1 cellular context compared by ENCODE assay signal in the genomic region with DNA sequence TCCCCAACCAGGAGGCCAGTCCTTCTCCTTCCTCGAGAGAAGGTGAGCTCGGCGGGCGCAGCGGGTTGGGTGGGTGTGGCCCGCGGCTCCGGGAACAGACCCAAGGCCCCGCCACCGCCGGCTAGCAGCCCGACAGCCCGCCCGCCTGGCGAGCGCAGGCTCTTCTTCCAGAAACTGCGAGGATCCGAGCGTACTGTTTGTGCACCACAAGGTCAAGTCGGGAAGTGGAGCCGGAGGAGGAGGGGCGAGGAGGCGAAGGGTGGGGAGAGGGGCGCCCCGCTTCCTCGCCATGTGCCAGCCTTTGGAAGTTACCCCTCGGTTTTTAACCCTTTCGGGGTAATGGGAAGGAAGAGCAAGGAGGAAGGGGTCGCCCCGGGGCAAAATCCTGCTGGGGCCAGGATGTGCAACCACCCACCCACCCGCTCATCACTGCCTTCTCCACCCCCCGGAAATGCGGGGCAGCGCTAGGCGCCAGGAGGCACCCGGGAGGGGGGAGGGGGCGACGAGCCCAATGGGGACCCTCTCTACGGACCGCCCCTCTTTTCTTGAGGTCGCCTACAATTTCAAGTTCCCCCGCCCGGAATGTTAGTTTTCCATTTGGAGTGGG.
TF ChIP-seq lines count a peak whose summit lies in the region.

No MANE protein-coding gene starts in this region.

TF ChIP-seq in K562, 482 proteins besides CTCF, POLR2A, EP300 and RAD21 (continued from another document and continues in another):
- TF ChIP-seq, protein P1, sequence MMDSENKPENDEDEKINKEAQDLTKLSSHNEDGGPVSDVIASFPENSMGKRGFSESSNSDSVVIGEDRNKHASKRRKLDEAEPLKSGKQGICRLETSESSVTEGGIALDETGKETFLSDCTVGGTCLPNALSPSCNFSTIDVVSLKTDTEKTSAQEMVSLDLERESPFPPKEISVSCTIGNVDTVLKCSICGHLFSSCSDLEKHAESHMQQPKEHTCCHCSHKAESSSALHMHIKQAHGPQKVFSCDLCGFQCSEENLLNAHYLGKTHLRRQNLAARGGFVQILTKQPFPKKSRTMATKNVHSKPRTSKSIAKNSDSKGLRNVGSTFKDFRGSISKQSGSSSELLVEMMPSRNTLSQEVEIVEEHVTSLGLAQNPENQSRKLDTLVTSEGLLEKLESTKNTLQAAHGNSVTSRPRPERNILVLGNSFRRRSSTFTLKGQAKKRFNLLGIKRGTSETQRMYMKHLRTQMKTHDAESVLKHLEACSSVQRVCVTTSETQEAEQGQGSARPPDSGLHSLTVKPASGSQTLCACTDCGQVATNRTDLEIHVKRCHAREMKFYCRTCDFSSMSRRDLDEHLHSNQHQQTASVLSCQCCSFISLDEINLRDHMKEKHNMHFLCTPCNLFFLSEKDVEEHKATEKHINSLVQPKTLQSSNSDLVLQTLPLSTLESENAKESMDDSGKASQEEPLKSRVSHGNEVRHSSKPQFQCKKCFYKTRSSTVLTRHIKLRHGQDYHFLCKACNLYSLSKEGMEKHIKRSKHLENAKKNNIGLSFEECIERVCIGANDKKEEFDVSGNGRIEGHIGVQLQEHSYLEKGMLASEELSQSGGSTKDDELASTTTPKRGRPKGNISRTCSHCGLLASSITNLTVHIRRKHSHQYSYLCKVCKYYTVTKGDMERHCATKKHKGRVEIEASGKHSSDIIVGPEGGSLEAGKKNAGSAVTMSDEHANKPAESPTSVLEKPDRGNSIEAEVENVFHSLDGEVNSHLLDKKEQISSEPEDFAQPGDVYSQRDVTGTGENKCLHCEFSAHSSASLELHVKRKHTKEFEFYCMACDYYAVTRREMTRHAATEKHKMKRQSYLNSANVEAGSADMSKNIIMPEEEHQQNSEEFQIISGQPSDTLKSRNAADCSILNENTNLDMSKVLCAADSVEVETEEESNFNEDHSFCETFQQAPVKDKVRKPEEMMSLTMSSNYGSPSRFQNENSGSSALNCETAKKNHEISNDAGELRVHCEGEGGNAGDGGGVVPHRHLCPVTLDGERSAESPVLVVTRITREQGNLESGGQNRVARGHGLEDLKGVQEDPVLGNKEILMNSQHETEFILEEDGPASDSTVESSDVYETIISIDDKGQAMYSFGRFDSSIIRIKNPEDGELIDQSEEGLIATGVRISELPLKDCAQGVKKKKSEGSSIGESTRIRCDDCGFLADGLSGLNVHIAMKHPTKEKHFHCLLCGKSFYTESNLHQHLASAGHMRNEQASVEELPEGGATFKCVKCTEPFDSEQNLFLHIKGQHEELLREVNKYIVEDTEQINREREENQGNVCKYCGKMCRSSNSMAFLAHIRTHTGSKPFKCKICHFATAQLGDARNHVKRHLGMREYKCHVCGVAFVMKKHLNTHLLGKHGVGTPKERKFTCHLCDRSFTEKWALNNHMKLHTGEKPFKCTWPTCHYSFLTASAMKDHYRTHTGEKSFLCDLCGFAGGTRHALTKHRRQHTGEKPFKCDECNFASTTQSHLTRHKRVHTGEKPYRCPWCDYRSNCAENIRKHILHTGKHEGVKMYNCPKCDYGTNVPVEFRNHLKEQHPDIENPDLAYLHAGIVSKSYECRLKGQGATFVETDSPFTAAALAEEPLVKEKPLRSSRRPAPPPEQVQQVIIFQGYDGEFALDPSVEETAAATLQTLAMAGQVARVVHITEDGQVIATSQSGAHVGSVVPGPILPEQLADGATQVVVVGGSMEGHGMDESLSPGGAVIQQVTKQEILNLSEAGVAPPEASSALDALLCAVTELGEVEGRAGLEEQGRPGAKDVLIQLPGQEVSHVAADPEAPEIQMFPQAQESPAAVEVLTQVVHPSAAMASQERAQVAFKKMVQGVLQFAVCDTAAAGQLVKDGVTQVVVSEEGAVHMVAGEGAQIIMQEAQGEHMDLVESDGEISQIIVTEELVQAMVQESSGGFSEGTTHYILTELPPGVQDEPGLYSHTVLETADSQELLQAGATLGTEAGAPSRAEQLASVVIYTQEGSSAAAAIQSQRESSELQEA (IDR thresholded peaks at IDR 0.05; ENCODE audit: low read depth), result no peak
- TF ChIP-seq EZH2 (IDR thresholded peaks at IDR 0.05; ENCODE audit: borderline replicate concordance, low read depth, low read length) (no peak), SAFB (IDR thresholded peaks at IDR 0.05; ENCODE audit: borderline replicate concordance, low read depth, low read length) (no peak), LCOR (CRISPR knock-in tag; IDR thresholded peaks at IDR 0.05) (no peak), HMG20A (CRISPR knock-in tag; conservative IDR thresholded peaks at IDR 0.05) (no peak), NCOR1 (IDR thresholded peaks at IDR 0.05) (no peak), SP1 (CRISPR knock-in tag; IDR thresholded peaks at IDR 0.05) (no peak), RB1 (IDR thresholded peaks at IDR 0.05; ENCODE audit: low read depth) (peak; percentile 31; the same call in 1 of the 2 replicates), ZNF717 (CRISPR knock-in tag; IDR thresholded peaks at IDR 0.05) (no peak), PHB2 (IDR thresholded peaks at IDR 0.05; ENCODE audit: low read depth) (no peak), ESRRB (CRISPR knock-in tag; IDR thresholded peaks at IDR 0.05; ENCODE audit: borderline replicate concordance) (no peak), XRCC5 (IDR thresholded peaks at IDR 0.05; ENCODE audit: low read depth, low read length) (no peak), NFXL1 (CRISPR knock-in tag; IDR thresholded peaks at IDR 0.05) (no peak), ZNF583 (CRISPR knock-in tag; IDR thresholded peaks at IDR 0.05) (no peak), TOE1 (IDR thresholded peaks at IDR 0.05; ENCODE audit: borderline replicate concordance) (no peak), TOE1 (CRISPR knock-in tag; IDR thresholded peaks at IDR 0.05; ENCODE audit: borderline replicate concordance, low read depth) (no peak), MCM3 (IDR thresholded peaks at IDR 0.05) (no peak), ZNF263 (CRISPR knock-in tag; IDR thresholded peaks at IDR 0.05; ENCODE audit: borderline replicate concordance) (no peak), ZNF696 (CRISPR knock-in tag; conservative IDR thresholded peaks at IDR 0.05) (no peak), POLR2H (tag; IDR thresholded peaks at IDR 0.05; ENCODE audit: low read depth) (0 out of 2 replicates have a peak, but pooled peaks have one; percentile 29), STAT5B (CRISPR knock-in tag; IDR thresholded peaks at IDR 0.05) (no peak), FIP1L1 (IDR thresholded peaks at IDR 0.05; ENCODE audit: low read depth, low read length, poor library complexity, severe bottlenecking) (peak; percentile 10), SRSF3 (IDR thresholded peaks at IDR 0.05; ENCODE audit: insufficient read depth, low read length) (no peak), FOSL1 (tag; conservative IDR thresholded peaks at IDR 0.05) (no peak), MCM2 (IDR thresholded peaks at IDR 0.05; ENCODE audit: low read depth) (no peak), SMARCA4 (IDR thresholded peaks at IDR 0.05) (no peak), KHSRP (IDR thresholded peaks at IDR 0.05) (no peak), KDM2B (CRISPR knock-in tag; IDR thresholded peaks at IDR 0.05) (no peak; the same call in 1 of the 2 replicates), PML (IDR thresholded peaks at IDR 0.05; ENCODE audit: low read length) (no peak; the same call in 1 of the 2 replicates), MBD2 (IDR thresholded peaks at IDR 0.05; ENCODE audit: borderline replicate concordance, low read depth) (no peak; the same call in 1 of the 2 replicates), SUPT5H (IDR thresholded peaks at IDR 0.05) (no peak; the same call in none of the 2 replicates), TRIM24 (IDR thresholded peaks at IDR 0.05) (peak in 1 of 2 experiments; percentile 45; a peak in 1 of 4 replicates), RAD51 (IDR thresholded peaks at IDR 0.05; ENCODE audit: borderline replicate concordance, low read depth) (no peak), WHSC1 (IDR thresholded peaks at IDR 0.05; ENCODE audit: low read length) (no peak)
- TF ChIP-seq, protein P2, sequence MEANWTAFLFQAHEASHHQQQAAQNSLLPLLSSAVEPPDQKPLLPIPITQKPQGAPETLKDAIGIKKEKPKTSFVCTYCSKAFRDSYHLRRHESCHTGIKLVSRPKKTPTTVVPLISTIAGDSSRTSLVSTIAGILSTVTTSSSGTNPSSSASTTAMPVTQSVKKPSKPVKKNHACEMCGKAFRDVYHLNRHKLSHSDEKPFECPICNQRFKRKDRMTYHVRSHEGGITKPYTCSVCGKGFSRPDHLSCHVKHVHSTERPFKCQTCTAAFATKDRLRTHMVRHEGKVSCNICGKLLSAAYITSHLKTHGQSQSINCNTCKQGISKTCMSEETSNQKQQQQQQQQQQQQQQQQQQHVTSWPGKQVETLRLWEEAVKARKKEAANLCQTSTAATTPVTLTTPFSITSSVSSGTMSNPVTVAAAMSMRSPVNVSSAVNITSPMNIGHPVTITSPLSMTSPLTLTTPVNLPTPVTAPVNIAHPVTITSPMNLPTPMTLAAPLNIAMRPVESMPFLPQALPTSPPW (CRISPR knock-in tag; IDR thresholded peaks at IDR 0.05), result peak; percentile 73
- TF ChIP-seq, protein P3, sequence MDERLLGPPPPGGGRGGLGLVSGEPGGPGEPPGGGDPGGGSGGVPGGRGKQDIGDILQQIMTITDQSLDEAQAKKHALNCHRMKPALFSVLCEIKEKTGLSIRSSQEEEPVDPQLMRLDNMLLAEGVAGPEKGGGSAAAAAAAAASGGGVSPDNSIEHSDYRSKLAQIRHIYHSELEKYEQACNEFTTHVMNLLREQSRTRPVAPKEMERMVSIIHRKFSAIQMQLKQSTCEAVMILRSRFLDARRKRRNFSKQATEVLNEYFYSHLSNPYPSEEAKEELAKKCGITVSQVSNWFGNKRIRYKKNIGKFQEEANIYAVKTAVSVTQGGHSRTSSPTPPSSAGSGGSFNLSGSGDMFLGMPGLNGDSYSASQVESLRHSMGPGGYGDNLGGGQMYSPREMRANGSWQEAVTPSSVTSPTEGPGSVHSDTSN (CRISPR knock-in tag; IDR thresholded peaks at IDR 0.05; ENCODE audit: low read depth), result no peak
- TF ChIP-seq, protein P3 (tag; conservative IDR thresholded peaks at IDR 0.05; ENCODE audit: low read depth), result no peak
- TF ChIP-seq, protein P4, sequence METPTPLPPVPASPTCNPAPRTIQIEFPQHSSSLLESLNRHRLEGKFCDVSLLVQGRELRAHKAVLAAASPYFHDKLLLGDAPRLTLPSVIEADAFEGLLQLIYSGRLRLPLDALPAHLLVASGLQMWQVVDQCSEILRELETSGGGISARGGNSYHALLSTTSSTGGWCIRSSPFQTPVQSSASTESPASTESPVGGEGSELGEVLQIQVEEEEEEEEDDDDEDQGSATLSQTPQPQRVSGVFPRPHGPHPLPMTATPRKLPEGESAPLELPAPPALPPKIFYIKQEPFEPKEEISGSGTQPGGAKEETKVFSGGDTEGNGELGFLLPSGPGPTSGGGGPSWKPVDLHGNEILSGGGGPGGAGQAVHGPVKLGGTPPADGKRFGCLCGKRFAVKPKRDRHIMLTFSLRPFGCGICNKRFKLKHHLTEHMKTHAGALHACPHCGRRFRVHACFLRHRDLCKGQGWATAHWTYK (CRISPR knock-in tag; IDR thresholded peaks at IDR 0.05), result no peak
- TF ChIP-seq, protein P5, sequence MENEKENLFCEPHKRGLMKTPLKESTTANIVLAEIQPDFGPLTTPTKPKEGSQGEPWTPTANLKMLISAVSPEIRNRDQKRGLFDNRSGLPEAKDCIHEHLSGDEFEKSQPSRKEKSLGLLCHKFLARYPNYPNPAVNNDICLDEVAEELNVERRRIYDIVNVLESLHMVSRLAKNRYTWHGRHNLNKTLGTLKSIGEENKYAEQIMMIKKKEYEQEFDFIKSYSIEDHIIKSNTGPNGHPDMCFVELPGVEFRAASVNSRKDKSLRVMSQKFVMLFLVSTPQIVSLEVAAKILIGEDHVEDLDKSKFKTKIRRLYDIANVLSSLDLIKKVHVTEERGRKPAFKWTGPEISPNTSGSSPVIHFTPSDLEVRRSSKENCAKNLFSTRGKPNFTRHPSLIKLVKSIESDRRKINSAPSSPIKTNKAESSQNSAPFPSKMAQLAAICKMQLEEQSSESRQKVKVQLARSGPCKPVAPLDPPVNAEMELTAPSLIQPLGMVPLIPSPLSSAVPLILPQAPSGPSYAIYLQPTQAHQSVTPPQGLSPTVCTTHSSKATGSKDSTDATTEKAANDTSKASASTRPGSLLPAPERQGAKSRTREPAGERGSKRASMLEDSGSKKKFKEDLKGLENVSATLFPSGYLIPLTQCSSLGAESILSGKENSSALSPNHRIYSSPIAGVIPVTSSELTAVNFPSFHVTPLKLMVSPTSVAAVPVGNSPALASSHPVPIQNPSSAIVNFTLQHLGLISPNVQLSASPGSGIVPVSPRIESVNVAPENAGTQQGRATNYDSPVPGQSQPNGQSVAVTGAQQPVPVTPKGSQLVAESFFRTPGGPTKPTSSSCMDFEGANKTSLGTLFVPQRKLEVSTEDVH (IDR thresholded peaks at IDR 0.05; ENCODE audit: low read depth, partially characterized antibody), result no peak
- TF ChIP-seq, protein P6, sequence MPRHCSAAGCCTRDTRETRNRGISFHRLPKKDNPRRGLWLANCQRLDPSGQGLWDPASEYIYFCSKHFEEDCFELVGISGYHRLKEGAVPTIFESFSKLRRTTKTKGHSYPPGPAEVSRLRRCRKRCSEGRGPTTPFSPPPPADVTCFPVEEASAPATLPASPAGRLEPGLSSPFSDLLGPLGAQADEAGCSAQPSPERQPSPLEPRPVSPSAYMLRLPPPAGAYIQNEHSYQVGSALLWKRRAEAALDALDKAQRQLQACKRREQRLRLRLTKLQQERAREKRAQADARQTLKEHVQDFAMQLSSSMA (CRISPR knock-in tag; IDR thresholded peaks at IDR 0.05), result 0 out of 2 replicates have a peak, but pooled peaks have one; percentile 40
- TF ChIP-seq, protein P7, sequence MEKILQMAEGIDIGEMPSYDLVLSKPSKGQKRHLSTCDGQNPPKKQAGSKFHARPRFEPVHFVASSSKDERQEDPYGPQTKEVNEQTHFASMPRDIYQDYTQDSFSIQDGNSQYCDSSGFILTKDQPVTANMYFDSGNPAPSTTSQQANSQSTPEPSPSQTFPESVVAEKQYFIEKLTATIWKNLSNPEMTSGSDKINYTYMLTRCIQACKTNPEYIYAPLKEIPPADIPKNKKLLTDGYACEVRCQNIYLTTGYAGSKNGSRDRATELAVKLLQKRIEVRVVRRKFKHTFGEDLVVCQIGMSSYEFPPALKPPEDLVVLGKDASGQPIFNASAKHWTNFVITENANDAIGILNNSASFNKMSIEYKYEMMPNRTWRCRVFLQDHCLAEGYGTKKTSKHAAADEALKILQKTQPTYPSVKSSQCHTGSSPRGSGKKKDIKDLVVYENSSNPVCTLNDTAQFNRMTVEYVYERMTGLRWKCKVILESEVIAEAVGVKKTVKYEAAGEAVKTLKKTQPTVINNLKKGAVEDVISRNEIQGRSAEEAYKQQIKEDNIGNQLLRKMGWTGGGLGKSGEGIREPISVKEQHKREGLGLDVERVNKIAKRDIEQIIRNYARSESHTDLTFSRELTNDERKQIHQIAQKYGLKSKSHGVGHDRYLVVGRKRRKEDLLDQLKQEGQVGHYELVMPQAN (IDR thresholded peaks at IDR 0.05; ENCODE audit: borderline replicate concordance), result peak; percentile 44; the same call in 1 of the 2 replicates
